20 cellular contexts compared by ENCODE assay signal in genomic region chr6:55046869-55047422, GRCh38.
DNase-seq lines count a peak whose midpoint lies in the region; ATAC-seq, FAIRE-seq and TF ChIP-seq lines count a peak whose summit lies in the region.
"Had no signal": no experiment of that assay in that cellular context is flagged by ENCODE, and none has a peak within 500 bp of the region (broad histone marks: within the 10 kb centered on the region; RNA-seq: fewer than 3 reads in every experiment).

No MANE protein-coding gene starts in this region.

- no peak for FAIRE-seq in small intestine (lab: Jason Lieb, UNC)

- no peak overlapping the region for H3K4me3 ChIP-seq in breast epithelium
- no peak overlapping the region for H3K4me3 ChIP-seq in PC-3 (ENCODE audit: low read length)
- no peak overlapping the region for H3K4me3 ChIP-seq in left ventricle myocardium inferior
- no peak overlapping the region for H3K4me3 ChIP-seq in small intestine (ENCODE audit: low read depth in 1 of 2, low read length in 2 of 2)
- H3K4me3 ChIP-seq: esophagus squamous epithelium, right lobe of liver, vagina had no signal

- intact Hi-C loops in MCF 10A (cut with micrococcal nuclease) (no loop called here), breast epithelium (cut with DNase I; ENCODE audit: low total_unique reads) (no loop called here), PC-3 (cut with micrococcal nuclease) (loop anchor here (2.0 kb wide), 1 partner anchor 130 kb away; no protein-coding TSS in a partner anchor), left ventricle myocardium inferior (cut with micrococcal nuclease) (no loop called here)

- H3K27ac ChIP-seq in breast epithelium (no peak overlapping the region), PC-3 (ENCODE audit: low read length) (peak overlapping the region; percentile 25; the same call in 1 of the 2 replicates), left ventricle myocardium inferior (replicated peaks) (peak overlapping the region; percentile 40), small intestine (ENCODE audit: low read depth in 1 of 2, low read length in 1 of 2) (no peak overlapping the region)
- H3K27ac ChIP-seq: esophagus squamous epithelium, right lobe of liver, RWPE1, vagina had no signal

- no TSS peak for BruUV-seq in MCF 10A (replicated peaks; lab: Mats Ljungman, UMichigan)
- no TSS peak for BruUV-seq in PC-3 (replicated peaks; lab: Mats Ljungman, UMichigan)

- H3K36me3 Mint-ChIP-seq in MCF 10A (ENCODE audit: insufficient read depth, unreplicated experiment), result no peaks in the 10 kb centered on the region
- H3K36me3 Mint-ChIP-seq: activated naive CD4-positive, alpha-beta T cell treated with anti-CD3 and anti-CD28 coated beads, Interleukin-2, amount 50 U/mL, for 24 hours had no signal

- no peaks in the 10 kb centered on the region for H3K36me3 ChIP-seq in breast epithelium
- no peaks in the 10 kb centered on the region for H3K36me3 ChIP-seq in PC-3 (ENCODE audit: low read depth, low read length)
- no peaks in the 10 kb centered on the region for H3K36me3 ChIP-seq in left ventricle myocardium inferior
- H3K36me3 ChIP-seq in small intestine (ENCODE audit: control insufficient read depth in 2 of 2, insufficient read depth in 2 of 2, low read length in 2 of 2), result no peaks in the 10 kb centered on the region
- H3K36me3 ChIP-seq: esophagus squamous epithelium, right lobe of liver, vagina had no signal

- no peaks in the 10 kb centered on the region for H3K79me2 ChIP-seq in PC-3 (ENCODE audit: low read length)

- H3K9me3 ChIP-seq in breast epithelium, result no peaks in the 10 kb centered on the region
- H3K9me3 ChIP-seq in PC-3 (ENCODE audit: low read length), result no peaks in the 10 kb centered on the region
- H3K9me3 ChIP-seq in left ventricle myocardium inferior (replicated peaks), result no peaks in the 10 kb centered on the region
- no peaks in the 10 kb centered on the region for H3K9me3 ChIP-seq in small intestine (ENCODE audit: control insufficient read depth, low read depth)
- H3K9me3 ChIP-seq: esophagus squamous epithelium, right lobe of liver, vagina had no signal

- TF ChIP-seq CTCF in MCF 10A (IDR thresholded peaks at IDR 0.05; ENCODE audit: unreplicated experiment), result no peak
- no peak for TF ChIP-seq CTCF in breast epithelium (IDR thresholded peaks at IDR 0.05)
- TF ChIP-seq CTCF in PC-3 (conservative IDR thresholded peaks at IDR 0.05; ENCODE audit: low read depth, low read length), result no peak
- TF ChIP-seq CTCF in left ventricle myocardium inferior (IDR thresholded peaks at IDR 0.05; ENCODE audit: borderline replicate concordance), result no peak

- no peak for TF ChIP-seq POLR2A in breast epithelium (IDR thresholded peaks at IDR 0.05)

- 15 to 44% (median 18%) methylated on average over 4 of the region's 4 CpGs for WGBS in small intestine, 3 donors

- DNase-seq in MCF 10A (ENCODE audit: unreplicated experiment) (peak; percentile 4), breast epithelium (ENCODE audit: low spot score in 2 of 2) (no peak), PC-3 (no peak), left ventricle myocardium inferior (no peak), small intestine (peak; percentile 51)
- no peak for DNase-seq in stimulated activated CD4-positive, alpha-beta T cell treated with anti-CD3 and anti-CD28 coated beads, Interleukin-15, amount 100 ng/mL, for 24 hours
- DNase-seq: activated CD4-positive, alpha-beta T cell treated with anti-CD3 and anti-CD28 coated beads, Interleukin-2, amount 50 U/mL, for 48 hours; esophagus squamous epithelium; glutamatergic neuron; NCI-H1048; NCI-H2171; NCI-H748 treated with DMSO at 0.1 percent for 48 hours; nucleus accumbens; right lobe of liver; stimulated activated CD4-positive, alpha-beta T cell treated with anti-CD3 and anti-CD28 coated beads, Interleukin-1b, Interleukin-23, amount 100 ng/mL, for 48 hours had no signal

- POLR2A ChIA-PET in MCF 10A (lab: Yijun Ruan, JAX) (interaction anchor here (0.5 kb wide), 2 partner anchors 8 to 61 kb away, joined by 3 read pairs; no protein-coding TSS in a partner anchor), PC-3 (lab: Charles Lee; ENCODE audit: unreplicated experiment) (no interaction called here)

- no peak overlapping the region for H3K4me3 Mint-ChIP-seq in MCF 10A (ENCODE audit: unreplicated experiment)
- H3K4me3 Mint-ChIP-seq: activated naive CD4-positive, alpha-beta T cell treated with anti-CD3 and anti-CD28 coated beads, Interleukin-2, amount 50 U/mL, for 24 hours had no signal

- H3K4me1 Mint-ChIP-seq in MCF 10A (ENCODE audit: insufficient read depth, unreplicated experiment), result no peaks in the 10 kb centered on the region
- H3K4me1 Mint-ChIP-seq: activated naive CD4-positive, alpha-beta T cell treated with anti-CD3 and anti-CD28 coated beads, Interleukin-2, amount 50 U/mL, for 24 hours had no signal

- peak overlapping the region; percentile 38 for H3K4me2 ChIP-seq in PC-3 (ENCODE audit: low read length)

- H3K27me3 Mint-ChIP-seq in MCF 10A (ENCODE audit: insufficient read depth, unreplicated experiment), result no peaks in the 10 kb centered on the region
- H3K27me3 Mint-ChIP-seq: activated naive CD4-positive, alpha-beta T cell treated with anti-CD3 and anti-CD28 coated beads, Interleukin-2, amount 50 U/mL, for 24 hours had no signal

- H3K9me2 ChIP-seq in PC-3 (replicated peaks; ENCODE audit: low read length), result no peaks in the 10 kb centered on the region

- CTCF ChIA-PET in MCF 10A (lab: Yijun Ruan, JAX), result no interaction called here
- CTCF ChIA-PET in PC-3 (lab: Charles Lee), result no interaction called here

- no peaks in the 10 kb centered on the region for H3K9me3 Mint-ChIP-seq in MCF 10A (ENCODE audit: unreplicated experiment)

- no peak overlapping the region for H3K27ac Mint-ChIP-seq in MCF 10A (ENCODE audit: low read depth, unreplicated experiment)
- H3K27ac Mint-ChIP-seq: activated naive CD4-positive, alpha-beta T cell treated with anti-CD3 and anti-CD28 coated beads, Interleukin-2, amount 50 U/mL, for 24 hours had no signal

- no peaks in the 10 kb centered on the region for H4K20me1 ChIP-seq in PC-3 (ENCODE audit: low read length)

- H3K27me3 ChIP-seq in breast epithelium (no peaks in the 10 kb centered on the region), PC-3 (ENCODE audit: low read length) (no peaks in the 10 kb centered on the region), left ventricle myocardium inferior (ENCODE audit: low read depth) (no peaks in the 10 kb centered on the region), small intestine (ENCODE audit: control insufficient read depth in 2 of 2, insufficient read depth in 2 of 2, low read length in 2 of 2) (no peaks in the 10 kb centered on the region)
- H3K27me3 ChIP-seq: esophagus squamous epithelium, right lobe of liver, vagina had no signal

- no peak overlapping the region for H3K9ac ChIP-seq in PC-3 (ENCODE audit: low read length)

- H3K4me1 ChIP-seq in breast epithelium (no peaks in the 10 kb centered on the region), PC-3 (ENCODE audit: insufficient read depth, low read length) (peaks cover 26% of the 10 kb centered on the region), left ventricle myocardium inferior (peaks cover 13% of the 10 kb centered on the region), small intestine (ENCODE audit: control insufficient read depth in 2 of 2, insufficient read depth in 1 of 2, low read depth in 1 of 2, low read length in 1 of 2) (no peaks in the 10 kb centered on the region)
- H3K4me1 ChIP-seq: esophagus squamous epithelium, right lobe of liver, vagina had no signal

- ATAC-seq in PC-3, result no peak
- no peak for ATAC-seq in HG03442 (IDR thresholded peaks at IDR 0.05; ENCODE audit: unreplicated experiment)
- ATAC-seq in HG03469 (IDR thresholded peaks at IDR 0.05; ENCODE audit: unreplicated experiment), result no peak

- H3F3A ChIP-seq in PC-3 (ENCODE audit: low read length, unreplicated experiment), result no peaks in the 10 kb centered on the region

- no peak overlapping the region for H2AFZ ChIP-seq in PC-3 (ENCODE audit: low read length)

Comparison
In these comparisons a context has a peak if more than half of its experiments do, and no peak if none do; other contexts are left out.
1. DNase-seq: peak in MCF 10A (single experiment) and small intestine (single experiment); none in breast epithelium (0 of 2), PC-3 (single experiment), left ventricle myocardium inferior (single experiment) and stimulated activated CD4-positive, alpha-beta T cell treated with anti-CD3 and anti-CD28 coated beads, Interleukin-15, amount 100 ng/mL, for 24 hours (single experiment).
2. H3K27ac ChIP-seq: peak in PC-3 (single experiment) and left ventricle myocardium inferior (single experiment); none in breast epithelium (0 of 2) and small intestine (0 of 2).